38 cellular contexts compared by ENCODE assay signal in genomic region chr3:186671051-186671450, GRCh38. TPM values are rescaled to one million over a fixed set of nuclear protein-coding genes. Genes with fewer than 3 reads are reported as not detected.
"Had no signal": no experiment of that assay in that cellular context is flagged by ENCODE, and none has a peak within 500 bp of the region (broad histone marks: within the 10 kb centered on the region; RNA-seq: fewer than 3 reads in every experiment).

No MANE protein-coding gene starts in this region.

- H3K27ac Mint-ChIP-seq: activated B cell treated with CpG ODN at 0.5 μM for 24 hours; activated CD4-positive, alpha-beta memory T cell treated with anti-CD3 and anti-CD28 coated beads for 36 hours; activated CD4-positive, alpha-beta T cell treated with anti-CD3 and anti-CD28 coated beads, Interleukin-2, amount 10 ng/mL, durations not matched to agents 24 days and 14 days; activated CD8-positive, alpha-beta T cell treated with anti-CD3 and anti-CD28 coated beads for 36 hours; activated naive CD4-positive, alpha-beta T cell treated with anti-CD3 and anti-CD28 coated beads for 36 hours; activated naive CD4-positive, alpha-beta T cell treated with anti-CD3 and anti-CD28 coated beads, Interleukin-2, amount 50 U/mL, for 72 hours; activated naive CD8-positive, alpha-beta T cell treated with anti-CD3 and anti-CD28 coated beads for 36 hours; activated T-cell treated with anti-CD3 and anti-CD28 coated beads, Interleukin-2, amount 50 U/mL, for 72 hours; activated T-helper 1 cell treated with anti-CD3 and anti-CD28 coated beads, Interleukin-12 subunit alpha, Interleukin-12 subunit beta, Interleukin-2, Interleukin-4 antibody, amounts not matched to agents 30 ng/mL and 10 ng/mL and 1 ng/mL, durations not matched to agents 14 hours and 24 hours and 36 hours; activated T-helper 17 cell treated with anti-CD3 and anti-CD28 coated beads, Interleukin-2, amount 50 U/mL, for 72 hours; T-helper 1 cell treated with Interleukin-12 subunit alpha and Interleukin-12 subunit beta and Interleukin-4 antibody, amounts not matched to agents 30 μg/mL and 1 μg/mL, for 36 hours; T-helper 2 cell treated with Interferon-gamma antibody and Interleukin-4, amounts not matched to agents 5 μg/mL and 100 μg/mL, for 36 hours had no signal

- H3K9me3 ChIP-seq: adrenal gland, body of pancreas, breast epithelium had no signal

- H3K27me3 ChIP-seq: body of pancreas, breast epithelium had no signal

- H3K4me1 ChIP-seq: adrenal gland, body of pancreas, breast epithelium had no signal

- H3K4me1 Mint-ChIP-seq: activated B cell treated with CpG ODN at 0.5 μM for 24 hours had no signal

- H3K4me3 Mint-ChIP-seq: activated B cell treated with CpG ODN at 0.5 μM for 24 hours; activated CD4-positive, alpha-beta memory T cell treated with anti-CD3 and anti-CD28 coated beads for 36 hours; activated CD4-positive, alpha-beta T cell treated with anti-CD3 and anti-CD28 coated beads, Interleukin-2, amount 10 ng/mL, durations not matched to agents 24 days and 14 days; activated CD8-positive, alpha-beta T cell treated with anti-CD3 and anti-CD28 coated beads for 36 hours; activated naive CD4-positive, alpha-beta T cell treated with anti-CD3 and anti-CD28 coated beads for 36 hours; activated naive CD8-positive, alpha-beta T cell treated with anti-CD3 and anti-CD28 coated beads for 36 hours; activated T-cell treated with anti-CD3 and anti-CD28 coated beads, Interleukin-2, amount 50 U/mL, for 4 hours; activated T-cell treated with anti-CD3 and anti-CD28 coated beads, Interleukin-2, amount 50 U/mL, for 72 hours; activated T-helper 1 cell treated with anti-CD3 and anti-CD28 coated beads, Interleukin-12 subunit alpha, Interleukin-12 subunit beta, Interleukin-2, Interleukin-4 antibody, amounts not matched to agents 30 ng/mL and 10 ng/mL and 1 ng/mL, durations not matched to agents 14 hours and 24 hours and 36 hours; activated T-helper 17 cell treated with anti-CD3 and anti-CD28 coated beads, Interleukin-2, amount 50 U/mL, for 72 hours; T-helper 1 cell treated with Interleukin-12 subunit alpha and Interleukin-12 subunit beta and Interleukin-4 antibody, amounts not matched to agents 30 μg/mL and 1 μg/mL, for 36 hours; T-helper 2 cell treated with Interferon-gamma antibody and Interleukin-4, amounts not matched to agents 5 μg/mL and 100 μg/mL, for 36 hours had no signal

- ATAC-seq: activated CD8-positive, alpha-beta T cell treated with anti-CD3 and anti-CD28 coated beads for 36 hours; activated naive CD4-positive, alpha-beta T cell treated with anti-CD3 and anti-CD28 coated beads, Interleukin-2, amount 50 U/mL, for 72 hours; activated T-cell treated with anti-CD3 and anti-CD28 coated beads, Interleukin-2, amount 50 U/mL, for 4 hours; activated T-cell treated with anti-CD3 and anti-CD28 coated beads, Interleukin-2, amount 50 U/mL, for 72 hours; activated T-helper 17 cell treated with anti-CD3 and anti-CD28 coated beads, Interleukin-2, amount 50 U/mL, for 72 hours; body of pancreas had no signal

- DNase-seq: activated B cell treated with CpG ODN at 0.5 μM for 24 hours; activated CD4-positive, alpha-beta memory T cell treated with anti-CD3 and anti-CD28 coated beads for 36 hours; activated CD4-positive, alpha-beta T cell treated with anti-CD3 and anti-CD28 coated beads for 4 hours; activated CD4-positive, alpha-beta T cell treated with anti-CD3 and anti-CD28 coated beads, Interleukin-2, amount 10 ng/mL, durations not matched to agents 24 days and 14 days; activated CD4-positive, alpha-beta T cell treated with anti-CD3 and anti-CD28 coated beads, Interleukin-2, amount 50 U/mL, for 1 hour; activated CD4-positive, alpha-beta T cell treated with anti-CD3 and anti-CD28 coated beads, Interleukin-2, amount 50 U/mL, for 4 hours; activated CD4-positive, CD25-positive, alpha-beta regulatory T cell treated with anti-CD3 and anti-CD28 coated beads, Interleukin-2, amount 50 U/mL, for 72 hours; activated CD8-positive, alpha-beta memory T cell treated with anti-CD3 and anti-CD28 coated beads, Interleukin-2, amount 50 U/mL, for 4 hours; activated CD8-positive, alpha-beta T cell treated with anti-CD3 and anti-CD28 coated beads for 36 hours; activated effector memory CD4-positive, alpha-beta T cell treated with anti-CD3 and anti-CD28 coated beads, Interleukin-2, amount 50 U/mL, for 16 hours; activated gamma-delta T cell treated with Interleukin-2 at 50 U/mL for 16 hours; activated naive CD4-positive, alpha-beta T cell; activated naive CD4-positive, alpha-beta T cell treated with anti-CD3 and anti-CD28 coated beads for 36 hours; activated naive CD4-positive, alpha-beta T cell treated with anti-CD3 and anti-CD28 coated beads, Interleukin-2, amount 50 U/mL, for 16 hours; activated naive CD8-positive, alpha-beta T cell treated with anti-CD3 and anti-CD28 coated beads for 36 hours; activated T-cell treated with anti-CD3 and anti-CD28 coated beads for 4 hours; activated T-cell treated with anti-CD3 and anti-CD28 coated beads, Interleukin-2, amount 50 U/mL, for 1 hour; activated T-cell treated with anti-CD3 and anti-CD28 coated beads, Interleukin-2, amount 50 U/mL, for 4 hours; activated T-cell treated with anti-CD3 and anti-CD28 coated beads, Interleukin-2, amount 50 U/mL, for 72 hours; adrenal gland; amniotic stem cell; aorta; body of pancreas; brain microvascular endothelial cell; central memory CD4-positive, alpha-beta T cell; T-helper 2 cell; T-helper 9 cell had no signal

- H3K36me3 Mint-ChIP-seq: activated CD4-positive, alpha-beta memory T cell treated with anti-CD3 and anti-CD28 coated beads for 36 hours; activated naive CD4-positive, alpha-beta T cell treated with anti-CD3 and anti-CD28 coated beads, Interleukin-2, amount 50 U/mL, for 72 hours; activated naive CD8-positive, alpha-beta T cell treated with anti-CD3 and anti-CD28 coated beads for 36 hours had no signal

- H3K9me3 Mint-ChIP-seq: activated B cell treated with CpG ODN at 0.5 μM for 24 hours; activated CD4-positive, alpha-beta memory T cell treated with anti-CD3 and anti-CD28 coated beads for 36 hours; activated CD8-positive, alpha-beta T cell treated with anti-CD3 and anti-CD28 coated beads for 36 hours; activated naive CD4-positive, alpha-beta T cell treated with anti-CD3 and anti-CD28 coated beads for 36 hours; activated naive CD4-positive, alpha-beta T cell treated with anti-CD3 and anti-CD28 coated beads, Interleukin-2, amount 50 U/mL, for 72 hours; activated naive CD8-positive, alpha-beta T cell treated with anti-CD3 and anti-CD28 coated beads for 36 hours; activated T-cell treated with anti-CD3 and anti-CD28 coated beads, Interleukin-2, amount 50 U/mL, for 4 hours; activated T-cell treated with anti-CD3 and anti-CD28 coated beads, Interleukin-2, amount 50 U/mL, for 72 hours; activated T-helper 1 cell treated with anti-CD3 and anti-CD28 coated beads, Interleukin-12 subunit alpha, Interleukin-12 subunit beta, Interleukin-2, Interleukin-4 antibody, amounts not matched to agents 30 ng/mL and 10 ng/mL and 1 ng/mL, durations not matched to agents 14 hours and 24 hours and 36 hours; activated T-helper 17 cell treated with anti-CD3 and anti-CD28 coated beads, Interleukin-2, amount 50 U/mL, for 72 hours; T-helper 2 cell treated with Interferon-gamma antibody and Interleukin-4, amounts not matched to agents 5 μg/mL and 100 μg/mL, for 36 hours had no signal

- H3K27ac ChIP-seq: adrenal gland, body of pancreas, brain microvascular endothelial cell, breast epithelium, VCaP had no signal

RNA-seq across cellular contexts. Expression of gene HRG, which starts 5.2 kb away (rescaled TPM):
- total RNA-seq: activated B cell treated with CpG ODN at 0.5 μM for 24 hours; activated CD4-positive, alpha-beta memory T cell treated with anti-CD3 and anti-CD28 coated beads for 36 hours; activated CD4-positive, alpha-beta T cell treated with anti-CD3 and anti-CD28 coated beads, Interleukin-2, amount 10 ng/mL, durations not matched to agents 24 days and 14 days; activated CD8-positive, alpha-beta memory T cell treated with anti-CD3 and anti-CD28 coated beads for 36 hours; activated CD8-positive, alpha-beta T cell treated with anti-CD3 and anti-CD28 coated beads for 36 hours; activated naive CD4-positive, alpha-beta T cell treated with anti-CD3 and anti-CD28 coated beads for 36 hours; activated naive CD4-positive, alpha-beta T cell treated with anti-CD3 and anti-CD28 coated beads, Interleukin-2, amount 50 U/mL, for 72 hours; activated naive CD8-positive, alpha-beta T cell treated with anti-CD3 and anti-CD28 coated beads for 36 hours; activated T-cell treated with anti-CD3 and anti-CD28 coated beads, Interleukin-2, amount 50 U/mL, for 4 hours; activated T-cell treated with anti-CD3 and anti-CD28 coated beads, Interleukin-2, amount 50 U/mL, for 72 hours; activated T-helper 1 cell treated with anti-CD3 and anti-CD28 coated beads, Interleukin-12 subunit alpha, Interleukin-12 subunit beta, Interleukin-2, Interleukin-4 antibody, amounts not matched to agents 30 ng/mL and 10 ng/mL and 1 ng/mL, durations not matched to agents 14 hours and 24 hours and 36 hours; activated T-helper 17 cell treated with anti-CD3 and anti-CD28 coated beads, Interleukin-2, amount 50 U/mL, for 72 hours; aorta; astrocyte; body of pancreas; breast epithelium; cardiac septum; cerebellum had no signal

RNA-seq across cellular contexts. Expression of gene FETUB, which starts 30.9 kb away (rescaled TPM):
- total RNA-seq: activated B cell treated with CpG ODN at 0.5 μM for 24 hours; activated CD4-positive, alpha-beta memory T cell treated with anti-CD3 and anti-CD28 coated beads for 36 hours; activated CD4-positive, alpha-beta T cell treated with anti-CD3 and anti-CD28 coated beads, Interleukin-2, amount 10 ng/mL, durations not matched to agents 24 days and 14 days; activated CD8-positive, alpha-beta memory T cell treated with anti-CD3 and anti-CD28 coated beads for 36 hours; activated CD8-positive, alpha-beta T cell treated with anti-CD3 and anti-CD28 coated beads for 36 hours; activated naive CD4-positive, alpha-beta T cell treated with anti-CD3 and anti-CD28 coated beads for 36 hours; activated naive CD4-positive, alpha-beta T cell treated with anti-CD3 and anti-CD28 coated beads, Interleukin-2, amount 50 U/mL, for 72 hours; activated naive CD8-positive, alpha-beta T cell treated with anti-CD3 and anti-CD28 coated beads for 36 hours; activated T-cell treated with anti-CD3 and anti-CD28 coated beads, Interleukin-2, amount 50 U/mL, for 4 hours; activated T-cell treated with anti-CD3 and anti-CD28 coated beads, Interleukin-2, amount 50 U/mL, for 72 hours; activated T-helper 1 cell treated with anti-CD3 and anti-CD28 coated beads, Interleukin-12 subunit alpha, Interleukin-12 subunit beta, Interleukin-2, Interleukin-4 antibody, amounts not matched to agents 30 ng/mL and 10 ng/mL and 1 ng/mL, durations not matched to agents 14 hours and 24 hours and 36 hours; activated T-helper 17 cell treated with anti-CD3 and anti-CD28 coated beads, Interleukin-2, amount 50 U/mL, for 72 hours; adrenal gland; aorta; astrocyte; body of pancreas; breast epithelium; cardiac septum; cerebellum had no signal

RNA-seq across cellular contexts. Expression of gene KNG1, which starts 46.1 kb away (rescaled TPM):
- total RNA-seq: activated B cell treated with CpG ODN at 0.5 μM for 24 hours; activated CD4-positive, alpha-beta memory T cell treated with anti-CD3 and anti-CD28 coated beads for 36 hours; activated CD4-positive, alpha-beta T cell treated with anti-CD3 and anti-CD28 coated beads, Interleukin-2, amount 10 ng/mL, durations not matched to agents 24 days and 14 days; activated CD8-positive, alpha-beta memory T cell treated with anti-CD3 and anti-CD28 coated beads for 36 hours; activated CD8-positive, alpha-beta T cell treated with anti-CD3 and anti-CD28 coated beads for 36 hours; activated naive CD4-positive, alpha-beta T cell treated with anti-CD3 and anti-CD28 coated beads for 36 hours; activated naive CD4-positive, alpha-beta T cell treated with anti-CD3 and anti-CD28 coated beads, Interleukin-2, amount 50 U/mL, for 72 hours; activated naive CD8-positive, alpha-beta T cell treated with anti-CD3 and anti-CD28 coated beads for 36 hours; activated T-cell treated with anti-CD3 and anti-CD28 coated beads, Interleukin-2, amount 50 U/mL, for 72 hours; activated T-helper 1 cell treated with anti-CD3 and anti-CD28 coated beads, Interleukin-12 subunit alpha, Interleukin-12 subunit beta, Interleukin-2, Interleukin-4 antibody, amounts not matched to agents 30 ng/mL and 10 ng/mL and 1 ng/mL, durations not matched to agents 14 hours and 24 hours and 36 hours; activated T-helper 17 cell treated with anti-CD3 and anti-CD28 coated beads, Interleukin-2, amount 50 U/mL, for 72 hours; aorta; astrocyte; body of pancreas; cardiac septum; cerebellum had no signal

RNA-seq across cellular contexts. Expression of gene AHSG, which starts 58.2 kb away (rescaled TPM):
- total RNA-seq: activated B cell treated with CpG ODN at 0.5 μM for 24 hours; activated CD4-positive, alpha-beta memory T cell treated with anti-CD3 and anti-CD28 coated beads for 36 hours; activated CD4-positive, alpha-beta T cell treated with anti-CD3 and anti-CD28 coated beads, Interleukin-2, amount 10 ng/mL, durations not matched to agents 24 days and 14 days; activated CD8-positive, alpha-beta memory T cell treated with anti-CD3 and anti-CD28 coated beads for 36 hours; activated CD8-positive, alpha-beta T cell treated with anti-CD3 and anti-CD28 coated beads for 36 hours; activated naive CD4-positive, alpha-beta T cell treated with anti-CD3 and anti-CD28 coated beads for 36 hours; activated naive CD8-positive, alpha-beta T cell treated with anti-CD3 and anti-CD28 coated beads for 36 hours; activated T-helper 17 cell treated with anti-CD3 and anti-CD28 coated beads, Interleukin-2, amount 50 U/mL, for 72 hours; aorta; astrocyte; body of pancreas; breast epithelium; cardiac septum had no signal
